26 cellular contexts compared by ENCODE assay signal in genomic region chr21:25859264-25859931, GRCh38.
DNase-seq lines count a peak whose midpoint lies in the region; ATAC-seq and TF ChIP-seq lines count a peak whose summit lies in the region.
"Had no signal": no experiment of that assay in that cellular context is flagged by ENCODE, and none has a peak within 500 bp of the region (broad histone marks: within the 10 kb centered on the region; RNA-seq: fewer than 3 reads in every experiment).

No MANE protein-coding gene starts in this region.

- intact Hi-C loops in vagina (cut with DNase I): no loop called here

- H3K36me3 ChIP-seq in SK-N-MC (ENCODE audit: insufficient read depth, low read length): no peaks in the 10 kb centered on the region
- H3K36me3 ChIP-seq in vagina: no peaks in the 10 kb centered on the region
- H3K36me3 ChIP-seq: SJSA1 had no signal

- DNase-seq in HS-5 (ENCODE audit: low read depth) (peak; percentile 23), SK-N-MC (ENCODE audit: low read depth, low spot score) (no peak), fibroblast of gingiva (ENCODE audit: low read depth) (peak; percentile 74), type B pancreatic cell (ENCODE audit: extremely low spot score, unreplicated experiment) (no peak), caudate nucleus (lab: John Stamatoyannopoulos, UW) (no peak), vagina (ENCODE audit: extremely low spot score in 2 of 2) (no peak)
- DNase-seq: Calu3; CD8-positive, alpha-beta memory T cell; DMS79 treated with DMSO at 0.1 percent for 48 hours; Karpas-422; NCI-H1092 treated with DMSO at 0.1 percent for 48 hours; NCI-H1436; NCI-H187 treated with DMSO at 0.1 percent for 48 hours; NCI-H2171 treated with DMSO at 0.1 percent for 48 hours; NCI-H345; NCI-H510A treated with DMSO at 0.1 percent for 48 hours; NCI-H774; PC-9; Right ventricle myocardium superior had no signal

- peak overlapping the region; percentile 32; the same call in 1 of the 2 replicates for H3K4me3 ChIP-seq in SK-N-MC
- H3K4me3 ChIP-seq in vagina: no peak overlapping the region
- H3K4me3 ChIP-seq: A549, PC-9, SJSA1 had no signal

- peaks cover 8% of the 10 kb centered on the region for H3K9me3 Mint-ChIP-seq in type B pancreatic cell
- H3K9me3 Mint-ChIP-seq: CD8-positive, alpha-beta memory T cell had no signal

- no peak overlapping the region for H3K27ac ChIP-seq in SK-N-MC
- no peak overlapping the region for H3K27ac ChIP-seq in caudate nucleus (ENCODE audit: low read depth, low read length)
- no peak overlapping the region for H3K27ac ChIP-seq in vagina
- H3K27ac ChIP-seq: A549, C4-2B, HL-60, PC-9, SJSA1 had no signal

- TF ChIP-seq POLR2A in vagina (IDR thresholded peaks at IDR 0.05): no peak

- peak overlapping the region; percentile 63 for H3K27ac Mint-ChIP-seq in type B pancreatic cell
- H3K27ac Mint-ChIP-seq: B cell; CD8-positive, alpha-beta memory T cell had no signal

- peaks cover 6% of the 10 kb centered on the region for H3K36me3 Mint-ChIP-seq in type B pancreatic cell
- H3K36me3 Mint-ChIP-seq: CD8-positive, alpha-beta memory T cell had no signal

- no peak for ATAC-seq in HG03571 (IDR thresholded peaks at IDR 0.05; ENCODE audit: unreplicated experiment)
- ATAC-seq: A549, HCT116 had no signal

- H3K4me1 ChIP-seq in vagina: no peaks in the 10 kb centered on the region
- H3K4me1 ChIP-seq: A549, SJSA1 had no signal

- H3K9me3 ChIP-seq in SK-N-MC (ENCODE audit: low read depth, low read length) (no peaks in the 10 kb centered on the region), vagina (no peaks in the 10 kb centered on the region)
- H3K9me3 ChIP-seq: A549, SJSA1 had no signal

- H3K4me1 Mint-ChIP-seq in type B pancreatic cell (ENCODE audit: unreplicated experiment): peaks cover 24% of the 10 kb centered on the region
- H3K4me1 Mint-ChIP-seq: B cell; CD8-positive, alpha-beta memory T cell had no signal

- no peak overlapping the region for H3K9ac ChIP-seq in SK-N-MC (ENCODE audit: insufficient read length)

- peak overlapping the region; percentile 33 for H3K4me3 Mint-ChIP-seq in type B pancreatic cell
- H3K4me3 Mint-ChIP-seq: B cell; CD8-positive, alpha-beta memory T cell had no signal

- no peak for TF ChIP-seq CTCF in type B pancreatic cell (conservative IDR thresholded peaks at IDR 0.05)
- TF ChIP-seq CTCF in vagina (IDR thresholded peaks at IDR 0.05): no peak

- H3K27me3 ChIP-seq in vagina: no peaks in the 10 kb centered on the region
- H3K27me3 ChIP-seq: SJSA1 had no signal

- peaks cover 24% of the 10 kb centered on the region for H3K27me3 Mint-ChIP-seq in type B pancreatic cell
- H3K27me3 Mint-ChIP-seq: B cell had no signal

Comparison
In these comparisons a context has a peak if more than half of its experiments do, and no peak if none do; other contexts are left out.
1. DNase-seq: peak in HS-5 (single experiment) and fibroblast of gingiva (single experiment); none in SK-N-MC (single experiment), type B pancreatic cell (single experiment), caudate nucleus (0 of 61) and vagina (0 of 2).